ENCODE assay signal across 15 cellular contexts in genomic region chr2:99420751-99421299, GRCh38.
DNase-seq lines count a peak whose midpoint lies in the region; ATAC-seq, FAIRE-seq and TF ChIP-seq lines count a peak whose summit lies in the region.
"Had no signal": no experiment of that assay in that cellular context is flagged by ENCODE, and none has a peak within 500 bp of the region (broad histone marks: within the 10 kb centered on the region; RNA-seq: fewer than 3 reads in every experiment).

No MANE protein-coding gene starts in this region.

- no peak overlapping the region for H3K4me3 Mint-ChIP-seq in activated naive CD4-positive, alpha-beta T cell treated with anti-CD3 and anti-CD28 coated beads, Interleukin-2, amount 50 U/mL, for 24 hours
- H3K4me3 Mint-ChIP-seq in activated naive CD4-positive, alpha-beta T cell treated with anti-CD3 and anti-CD28 coated beads, Interleukin-2, amount 10 ng/mL, durations not matched to agents 7 days and 5 days: no peak overlapping the region
- H3K4me3 Mint-ChIP-seq: type B pancreatic cell had no signal

- H3K27ac Mint-ChIP-seq in activated naive CD4-positive, alpha-beta T cell treated with anti-CD3 and anti-CD28 coated beads, Interleukin-2, amount 50 U/mL, for 24 hours: peak overlapping the region; percentile 43
- no peak overlapping the region for H3K27ac Mint-ChIP-seq in activated naive CD4-positive, alpha-beta T cell treated with anti-CD3 and anti-CD28 coated beads, Interleukin-2, amount 10 ng/mL, durations not matched to agents 7 days and 5 days
- H3K27ac Mint-ChIP-seq: type B pancreatic cell had no signal

- H3K27me3 ChIP-seq in brain microvascular endothelial cell (replicated peaks) (no peaks in the 10 kb centered on the region), keratinocyte (ENCODE audit: control insufficient read depth, extremely low read depth, insufficient read depth, low read length) (no peaks in the 10 kb centered on the region), thoracic aorta (replicated peaks; ENCODE audit: insufficient read depth) (no peaks in the 10 kb centered on the region), body of pancreas (no peaks in the 10 kb centered on the region)

- H3K4me1 ChIP-seq in keratinocyte (ENCODE audit: control insufficient read depth, extremely low read depth, insufficient read depth, low read length): no peaks in the 10 kb centered on the region
- H3K4me1 ChIP-seq in thoracic aorta (ENCODE audit: control insufficient read depth in 1 of 2, low read depth in 2 of 2): peaks cover 21 to 26% of the 10 kb centered on the region in 2 donors
- no peaks in the 10 kb centered on the region for H3K4me1 ChIP-seq in body of pancreas

- H3K36me3 ChIP-seq in brain microvascular endothelial cell (replicated peaks) (peaks cover 32% of the 10 kb centered on the region), keratinocyte (ENCODE audit: control insufficient read depth in 2 of 2, extremely low read depth in 1 of 2, insufficient read depth in 2 of 2, low read length in 2 of 2) (peaks cover 27% of the 10 kb centered on the region in 2 experiments), thoracic aorta (peaks cover 14% of the 10 kb centered on the region), body of pancreas (replicated peaks in 1 of 2; ENCODE audit: insufficient read depth in 1 of 2, low read depth in 2 of 2) (peaks cover 0 to 12% of the 10 kb centered on the region in 2 donors)

- TF ChIP-seq CTCF in brain microvascular endothelial cell (IDR thresholded peaks at IDR 0.05; ENCODE audit: low read depth, low read length, missing control alignments) (no peak), keratinocyte (optimal IDR thresholded peaks at IDR 0.05 in 1 of 3, IDR thresholded peaks at IDR 0.05 in 1 of 3, conservative IDR thresholded peaks at IDR 0.05 in 1 of 3; ENCODE audit: extremely low read depth in 1 of 3, insufficient read depth in 2 of 3, low read length in 3 of 3) (no peak), thoracic aorta (IDR thresholded peaks at IDR 0.05) (no peak), D721Med (IDR thresholded peaks at IDR 0.05; ENCODE audit: insufficient read depth, missing control alignments) (no peak), body of pancreas (IDR thresholded peaks at IDR 0.05) (no peak)

- peaks cover 10% of the 10 kb centered on the region for H3K79me2 ChIP-seq in keratinocyte (ENCODE audit: control insufficient read depth, insufficient read depth, low read length)

- in situ Hi-C loops in brain microvascular endothelial cell (cut with HindIII; ENCODE audit: low pct_ligation_motif_present, low sequenced_read_pairs): no loop called here

- H3K36me3 Mint-ChIP-seq in activated naive CD4-positive, alpha-beta T cell treated with anti-CD3 and anti-CD28 coated beads, Interleukin-2, amount 50 U/mL, for 24 hours: peaks cover 11% of the 10 kb centered on the region
- peaks cover 43% of the 10 kb centered on the region for H3K36me3 Mint-ChIP-seq in activated naive CD4-positive, alpha-beta T cell treated with anti-CD3 and anti-CD28 coated beads, Interleukin-2, amount 10 ng/mL, durations not matched to agents 7 days and 5 days

- no peaks in the 10 kb centered on the region for H3K9me3 ChIP-seq in keratinocyte (ENCODE audit: control insufficient read depth, low read depth, low read length)
- no peaks in the 10 kb centered on the region for H3K9me3 ChIP-seq in thoracic aorta
- no peaks in the 10 kb centered on the region for H3K9me3 ChIP-seq in body of pancreas

- no peak overlapping the region for H3K9ac ChIP-seq in keratinocyte (ENCODE audit: control insufficient read depth, extremely low read depth, insufficient read depth, low read length)

- H3K4me3 ChIP-seq in brain microvascular endothelial cell (ENCODE audit: low read depth, low read length) (no peak overlapping the region), keratinocyte (ENCODE audit: control insufficient read depth in 2 of 3, extremely low read depth in 1 of 3, insufficient read depth in 2 of 3, low read depth in 1 of 3, low read length in 3 of 3) (no peak overlapping the region), thoracic aorta (no peak overlapping the region), body of pancreas (no peak overlapping the region)
- H3K4me3 ChIP-seq: skin epidermis had no signal

- FAIRE-seq in keratinocyte (lab: Jason Lieb, UNC) (peak; percentile 17), D721Med (lab: Jason Lieb, UNC) (no peak)

- TF ChIP-seq POLR2A in body of pancreas (IDR thresholded peaks at IDR 0.05): no peak

- H3K4me1 Mint-ChIP-seq in activated naive CD4-positive, alpha-beta T cell treated with anti-CD3 and anti-CD28 coated beads, Interleukin-2, amount 50 U/mL, for 24 hours: no peaks in the 10 kb centered on the region
- no peaks in the 10 kb centered on the region for H3K4me1 Mint-ChIP-seq in activated naive CD4-positive, alpha-beta T cell treated with anti-CD3 and anti-CD28 coated beads, Interleukin-2, amount 10 ng/mL, durations not matched to agents 7 days and 5 days

- H3K4me2 ChIP-seq in keratinocyte (ENCODE audit: control insufficient read depth, extremely low read depth, insufficient read depth, low read depth, low read length): no peak overlapping the region

- no peaks in the 10 kb centered on the region for H3K9me1 ChIP-seq in keratinocyte (ENCODE audit: control insufficient read depth, extremely low read depth, insufficient read depth, low read length)

- no peaks in the 10 kb centered on the region for H3K27me3 Mint-ChIP-seq in activated naive CD4-positive, alpha-beta T cell treated with anti-CD3 and anti-CD28 coated beads, Interleukin-2, amount 50 U/mL, for 24 hours
- no peaks in the 10 kb centered on the region for H3K27me3 Mint-ChIP-seq in activated naive CD4-positive, alpha-beta T cell treated with anti-CD3 and anti-CD28 coated beads, Interleukin-2, amount 10 ng/mL, durations not matched to agents 7 days and 5 days
- H3K27me3 Mint-ChIP-seq: type B pancreatic cell had no signal

- dilution Hi-C loops in keratinocyte (cut with MboI; ENCODE audit: extremely low pct_ligation_motif_present, low sequenced_read_pairs): no loop called here

- peak overlapping the region; percentile 30 for H3K27ac ChIP-seq in brain microvascular endothelial cell
- H3K27ac ChIP-seq in keratinocyte (ENCODE audit: control insufficient read depth, insufficient read depth, low read length): no peak overlapping the region
- H3K27ac ChIP-seq in thoracic aorta: peak overlapping the region; percentile 15 to 54
- no peak overlapping the region for H3K27ac ChIP-seq in body of pancreas
- H3K27ac ChIP-seq: skin epidermis had no signal

- no peak overlapping the region for H2AFZ ChIP-seq in keratinocyte (ENCODE audit: control insufficient read depth, low read length)

- no peaks in the 10 kb centered on the region for H3K9me3 Mint-ChIP-seq in activated naive CD4-positive, alpha-beta T cell treated with anti-CD3 and anti-CD28 coated beads, Interleukin-2, amount 50 U/mL, for 24 hours
- H3K9me3 Mint-ChIP-seq in activated naive CD4-positive, alpha-beta T cell treated with anti-CD3 and anti-CD28 coated beads, Interleukin-2, amount 10 ng/mL, durations not matched to agents 7 days and 5 days: no peaks in the 10 kb centered on the region
- H3K9me3 Mint-ChIP-seq: type B pancreatic cell had no signal

- no peak for DNase-seq in activated naive CD4-positive, alpha-beta T cell treated with anti-CD3 and anti-CD28 coated beads, Interleukin-2, amount 10 ng/mL, durations not matched to agents 7 days and 5 days
- DNase-seq in brain microvascular endothelial cell: peak; percentile 20
- no peak for DNase-seq in keratinocyte (ENCODE audit: low read depth, low spot score)
- DNase-seq in thoracic aorta (ENCODE audit: low spot score): no peak
- no peak for DNase-seq in NCI-H187 treated with DMSO at 0.1 percent for 48 hours (lab: John Stamatoyannopoulos, UW)
- DNase-seq in D721Med (ENCODE audit: insufficient read length, low spot score): no peak
- DNase-seq in body of pancreas: no peak
- DNase-seq: amygdala, DMS79, NCI-H526, RPMI8226 had no signal

- ATAC-seq in thoracic aorta (ENCODE audit: insufficient number of reproducible peaks, low FRiP score, low read depth): no peak
- ATAC-seq in body of pancreas: no peak
- ATAC-seq: HCT116 had no signal

- WGBS in body of pancreas, 2 donors: 82 to 83% methylated on average over 5 of the region's 5 CpGs

- intact Hi-C loops in body of pancreas (cut with DNase I): no loop called here

- no peaks in the 10 kb centered on the region for H4K20me1 ChIP-seq in keratinocyte (ENCODE audit: control insufficient read depth, extremely low read depth, insufficient read depth, low read length)

- CTCF ChIA-PET in activated naive CD4-positive, alpha-beta T cell treated with anti-CD3 and anti-CD28 coated beads, Interleukin-2, amount 10 ng/mL, durations not matched to agents 7 days and 5 days (lab: Charles Lee): no interaction called here

Comparison
In these comparisons a context has a peak if more than half of its experiments do, and no peak if none do; other contexts are left out.
1. H3K27ac ChIP-seq: peak in brain microvascular endothelial cell (single experiment) and thoracic aorta (2 of 2); none in keratinocyte (single experiment) and body of pancreas (0 of 4).